2 cellular contexts compared by ENCODE assay signal in the genomic region with DNA sequence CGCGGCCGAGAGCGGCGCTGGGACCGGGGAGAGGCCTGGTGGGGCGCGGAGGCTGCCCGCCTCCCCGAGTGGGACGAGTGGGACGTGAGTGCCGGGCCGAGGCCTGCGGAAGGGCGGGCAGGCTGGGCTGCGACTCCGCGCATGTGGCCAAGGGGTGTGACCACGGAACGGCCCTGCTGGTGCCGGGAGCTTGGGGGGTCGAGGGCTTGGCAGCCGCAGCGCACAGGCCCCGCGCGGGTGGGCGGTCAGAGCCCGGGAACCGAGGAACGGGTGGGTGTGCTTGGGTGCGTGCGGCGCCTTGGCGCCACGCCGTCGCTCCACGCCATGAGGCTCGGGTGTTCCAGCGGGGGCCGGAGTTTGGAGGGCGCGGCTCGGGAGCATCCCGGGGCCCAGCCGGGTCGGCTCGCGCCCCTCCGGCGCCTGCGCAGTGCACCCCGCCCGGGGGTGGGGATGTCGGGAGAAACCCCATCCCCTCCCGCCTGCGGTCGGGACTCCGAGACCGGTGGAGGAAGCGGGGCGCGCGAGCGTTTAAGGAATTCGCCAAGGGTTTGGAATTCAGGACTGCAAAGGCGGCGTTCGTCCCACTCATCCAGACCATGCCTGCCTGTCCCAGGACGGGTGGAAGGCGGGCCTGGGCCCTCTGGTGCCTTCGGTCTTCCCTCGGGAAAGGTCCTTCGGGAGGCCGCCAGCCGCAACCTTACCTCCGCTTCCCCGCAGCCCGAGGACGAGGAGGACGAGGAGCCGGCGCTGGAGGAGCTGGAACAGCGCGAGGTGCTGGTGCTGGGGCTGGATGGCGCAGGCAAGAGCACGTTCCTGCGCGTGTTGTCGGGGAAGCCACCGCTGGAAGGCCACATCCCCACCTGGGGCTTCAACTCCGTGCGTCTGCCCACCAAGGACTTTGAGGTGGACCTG.
TF ChIP-seq lines count a peak whose summit lies in the region.

No MANE protein-coding gene starts in this region.

TF ChIP-seq in WTC11, 78 proteins besides CTCF, POLR2A, EP300 and RAD21 (continues in another document):
- peak; percentile 62; the same call in 1 of the 2 replicates for TF ChIP-seq CREM (CRISPR knock-in tag; IDR thresholded peaks at IDR 0.05)
- TF ChIP-seq ATF1 (CRISPR knock-in tag; IDR thresholded peaks at IDR 0.05): no peak
- TF ChIP-seq HMGXB4 (CRISPR knock-in tag; IDR thresholded peaks at IDR 0.05): peak; percentile 79; the same call in 1 of the 2 replicates
- TF ChIP-seq CBFB (CRISPR knock-in tag; IDR thresholded peaks at IDR 0.05; ENCODE audit: low read depth): no peak
- TF ChIP-seq EMX1 (CRISPR knock-in tag; IDR thresholded peaks at IDR 0.05): no peak
- no peak for TF ChIP-seq ZNF512 (CRISPR knock-in tag; IDR thresholded peaks at IDR 0.05; ENCODE audit: borderline replicate concordance)
- no peak for TF ChIP-seq NR2C2 (CRISPR knock-in tag; IDR thresholded peaks at IDR 0.05)
- TF ChIP-seq, protein P1, sequence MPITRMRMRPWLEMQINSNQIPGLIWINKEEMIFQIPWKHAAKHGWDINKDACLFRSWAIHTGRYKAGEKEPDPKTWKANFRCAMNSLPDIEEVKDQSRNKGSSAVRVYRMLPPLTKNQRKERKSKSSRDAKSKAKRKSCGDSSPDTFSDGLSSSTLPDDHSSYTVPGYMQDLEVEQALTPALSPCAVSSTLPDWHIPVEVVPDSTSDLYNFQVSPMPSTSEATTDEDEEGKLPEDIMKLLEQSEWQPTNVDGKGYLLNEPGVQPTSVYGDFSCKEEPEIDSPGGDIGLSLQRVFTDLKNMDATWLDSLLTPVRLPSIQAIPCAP (CRISPR knock-in tag; IDR thresholded peaks at IDR 0.05): peak; percentile 89
- TF ChIP-seq NR1H2 (CRISPR knock-in tag; IDR thresholded peaks at IDR 0.05): no peak
- no peak for TF ChIP-seq ELF4 (CRISPR knock-in tag; IDR thresholded peaks at IDR 0.05; ENCODE audit: low read depth)
- TF ChIP-seq JAZF1 (CRISPR knock-in tag; IDR thresholded peaks at IDR 0.05): no peak
- no peak for TF ChIP-seq SMAD4 (CRISPR knock-in tag; IDR thresholded peaks at IDR 0.05)
- TF ChIP-seq E2F1 (CRISPR knock-in tag; IDR thresholded peaks at IDR 0.05): no peak
- peak; percentile 85; the same call in 1 of the 2 replicates for TF ChIP-seq FOXP1 (CRISPR knock-in tag; IDR thresholded peaks at IDR 0.05; ENCODE audit: borderline replicate concordance)
- no peak for TF ChIP-seq RORB (CRISPR knock-in tag; IDR thresholded peaks at IDR 0.05)
- peak; percentile 68; the same call in 1 of the 2 replicates for TF ChIP-seq ZBTB21 (CRISPR knock-in tag; IDR thresholded peaks at IDR 0.05; ENCODE audit: borderline replicate concordance)
- peak; percentile 90 for TF ChIP-seq SMAD3 (CRISPR knock-in tag; IDR thresholded peaks at IDR 0.05; ENCODE audit: borderline replicate concordance)
- TF ChIP-seq KAT7 (CRISPR knock-in tag; IDR thresholded peaks at IDR 0.05; ENCODE audit: borderline replicate concordance): 0 out of 2 replicates have a peak, but pooled peaks have one; percentile 72
- TF ChIP-seq ZNF671 (CRISPR knock-in tag; IDR thresholded peaks at IDR 0.05): no peak
- TF ChIP-seq, protein P2, sequence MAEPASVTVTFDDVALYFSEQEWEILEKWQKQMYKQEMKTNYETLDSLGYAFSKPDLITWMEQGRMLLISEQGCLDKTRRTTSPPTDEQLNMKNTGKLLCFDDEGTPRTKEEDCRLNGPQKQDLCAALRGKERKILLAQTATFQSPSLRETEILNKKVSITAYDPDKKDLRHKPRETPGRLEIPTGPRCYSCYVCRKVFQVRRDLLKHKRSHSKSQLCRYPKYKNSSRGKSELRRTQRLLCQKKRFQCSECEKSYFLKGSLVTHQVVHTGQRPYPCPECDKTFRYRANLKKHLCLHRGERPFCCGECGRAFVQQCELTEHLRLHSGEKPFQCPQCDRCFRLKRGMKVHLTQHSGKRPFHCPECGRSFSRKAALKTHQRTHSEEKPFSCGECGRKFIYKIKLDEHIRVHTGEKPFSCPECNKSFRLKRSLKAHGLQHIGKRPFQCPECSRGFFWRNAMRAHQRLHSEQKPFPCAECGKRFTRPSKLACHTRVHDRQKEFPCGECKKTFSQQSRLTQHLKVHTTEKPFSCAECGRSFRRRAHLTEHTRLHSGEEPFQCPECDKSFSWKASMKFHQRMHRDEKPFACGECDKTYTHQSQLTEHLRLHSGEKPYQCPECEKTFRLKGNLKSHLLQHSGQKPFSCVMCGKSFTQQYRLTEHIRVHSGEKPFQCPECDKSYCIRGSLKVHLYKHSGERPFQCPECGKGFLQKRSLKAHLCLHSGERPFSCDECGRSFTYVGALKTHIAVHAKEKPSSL (CRISPR knock-in tag; conservative IDR thresholded peaks at IDR 0.05): no peak

TF ChIP-seq in endothelial cell of umbilical vein, 7 proteins besides CTCF, POLR2A, EP300 and RAD21:
- TF ChIP-seq, protein P3, sequence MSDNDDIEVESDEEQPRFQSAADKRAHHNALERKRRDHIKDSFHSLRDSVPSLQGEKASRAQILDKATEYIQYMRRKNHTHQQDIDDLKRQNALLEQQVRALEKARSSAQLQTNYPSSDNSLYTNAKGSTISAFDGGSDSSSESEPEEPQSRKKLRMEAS (IDR thresholded peaks at IDR 0.05; ENCODE audit: insufficient read depth, insufficient read length): no peak
- TF ChIP-seq POLR2AphosphoS5 (IDR thresholded peaks at IDR 0.05; ENCODE audit: insufficient read depth, low read depth, low read length): peak; percentile 39
